ENCODE assay signal across 8 cellular contexts in the genomic region with DNA sequence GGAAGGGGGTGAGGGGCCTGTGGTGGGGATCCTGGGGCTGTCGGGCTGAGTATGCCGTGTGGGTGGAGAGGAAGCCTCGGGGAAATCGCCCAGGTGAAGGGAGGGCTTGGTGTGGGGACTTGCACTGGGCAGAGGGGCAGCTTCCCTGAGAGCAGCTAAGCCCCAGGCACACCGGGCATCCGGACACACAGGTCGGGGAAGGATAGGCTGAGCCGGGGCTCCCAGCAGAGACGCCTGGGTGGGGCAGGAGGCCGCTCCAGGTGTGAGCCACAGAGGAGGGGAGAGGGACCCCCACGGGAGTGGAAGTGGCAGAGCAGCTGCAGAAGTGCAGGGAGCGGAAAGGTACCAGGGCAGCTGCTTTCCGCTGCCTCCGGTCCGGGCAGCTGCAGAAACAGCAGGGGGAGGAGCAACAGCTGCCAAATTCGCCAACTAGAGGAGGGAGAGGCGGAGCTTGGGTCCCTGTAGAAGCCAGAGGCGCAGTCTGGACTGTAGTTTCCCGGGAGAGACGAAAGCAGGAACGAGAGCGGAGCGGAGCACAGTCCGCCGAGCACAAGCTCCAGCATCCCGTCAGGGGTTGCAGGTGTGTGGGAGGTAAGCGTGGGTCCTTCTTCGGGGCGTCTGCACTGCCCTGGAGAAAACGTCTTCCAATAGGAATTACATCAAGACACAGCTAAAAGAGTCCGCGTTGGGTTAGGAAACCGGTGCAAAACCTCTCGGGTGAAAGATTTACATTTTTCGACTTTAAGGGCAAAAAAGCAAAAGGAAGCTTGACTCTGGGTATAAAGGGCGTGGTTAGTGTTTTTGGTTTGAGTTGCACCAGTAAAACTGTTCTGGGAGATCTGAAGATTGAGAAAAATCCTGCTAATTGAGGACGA. TPM values are rescaled to one million over a fixed set of nuclear protein-coding genes. Genes with fewer than 3 reads are reported as not detected.
A peak's percentile ranks its signal among the peaks of the same experiment; 100 is the strongest.
DNase-seq lines count a peak whose midpoint lies in the region; ATAC-seq and TF ChIP-seq lines count a peak whose summit lies in the region.

A gene with protein sequence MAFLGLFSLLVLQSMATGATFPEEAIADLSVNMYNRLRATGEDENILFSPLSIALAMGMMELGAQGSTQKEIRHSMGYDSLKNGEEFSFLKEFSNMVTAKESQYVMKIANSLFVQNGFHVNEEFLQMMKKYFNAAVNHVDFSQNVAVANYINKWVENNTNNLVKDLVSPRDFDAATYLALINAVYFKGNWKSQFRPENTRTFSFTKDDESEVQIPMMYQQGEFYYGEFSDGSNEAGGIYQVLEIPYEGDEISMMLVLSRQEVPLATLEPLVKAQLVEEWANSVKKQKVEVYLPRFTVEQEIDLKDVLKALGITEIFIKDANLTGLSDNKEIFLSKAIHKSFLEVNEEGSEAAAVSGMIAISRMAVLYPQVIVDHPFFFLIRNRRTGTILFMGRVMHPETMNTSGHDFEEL (plus strand): TSS at position 489 of the 875 bp plus-strand sequence. CDS start 53,408 bp downstream, outside the sequence.

- H2AFZ ChIP-seq in PC-3 (ENCODE audit: low read length): peak within 1 kb of the TSS; percentile 99

- H3K27ac Mint-ChIP-seq in activated T-helper 1 cell treated with anti-CD3 and anti-CD28 coated beads, Interleukin-12 subunit alpha, Interleukin-12 subunit beta, Interleukin-2, Interleukin-4 antibody, amounts not matched to agents 30 ng/mL and 10 ng/mL and 1 ng/mL, durations not matched to agents 14 hours and 24 hours and 36 hours: no peak within 1 kb of the TSS
- no peak within 1 kb of the TSS for H3K27ac Mint-ChIP-seq in naive thymus-derived CD8-positive, alpha-beta T cell
- H3K27ac Mint-ChIP-seq in stimulated activated naive B cell treated with anti-CD40 and anti-IgM and Interleukin-4, amounts not matched to agents 10 μg/mL and 1 μg/mL and 100 μg/mL, for 72 hours: no peak within 1 kb of the TSS

- peak within 1 kb of the TSS; percentile 83 for H3K9ac ChIP-seq in PC-3 (ENCODE audit: low read length)

- TF ChIP-seq RAD21 in Ishikawa (IDR thresholded peaks at IDR 0.05; ENCODE audit: low read depth): no peak

- no TSS peak for BruUV-seq in PC-3 (replicated peaks; lab: Mats Ljungman, UMichigan)

- H3K9me2 ChIP-seq in PC-3 (replicated peaks; ENCODE audit: low read length): no peaks in the 10 kb centered on the region

- no peaks in the 10 kb centered on the region for H3K36me3 Mint-ChIP-seq in activated T-helper 1 cell treated with anti-CD3 and anti-CD28 coated beads, Interleukin-12 subunit alpha, Interleukin-12 subunit beta, Interleukin-2, Interleukin-4 antibody, amounts not matched to agents 30 ng/mL and 10 ng/mL and 1 ng/mL, durations not matched to agents 14 hours and 24 hours and 36 hours (ENCODE audit: low read depth)
- peaks cover 0 to 4% (median 0%) of the 10 kb centered on the region in 3 donors for H3K36me3 Mint-ChIP-seq in naive thymus-derived CD8-positive, alpha-beta T cell
- H3K36me3 Mint-ChIP-seq in stimulated activated naive B cell treated with anti-CD40 and anti-IgM and Interleukin-4, amounts not matched to agents 10 μg/mL and 1 μg/mL and 100 μg/mL, for 72 hours: peaks cover 0 to 3% of the 10 kb centered on the region in 2 donors

- peaks cover 5% of the 10 kb centered on the region for H3K4me1 Mint-ChIP-seq in activated T-helper 1 cell treated with anti-CD3 and anti-CD28 coated beads, Interleukin-12 subunit alpha, Interleukin-12 subunit beta, Interleukin-2, Interleukin-4 antibody, amounts not matched to agents 30 ng/mL and 10 ng/mL and 1 ng/mL, durations not matched to agents 14 hours and 24 hours and 36 hours (ENCODE audit: low read depth)
- peaks cover 7 to 38% (median 14%) of the 10 kb centered on the region in 4 donors for H3K4me1 Mint-ChIP-seq in naive thymus-derived CD8-positive, alpha-beta T cell
- H3K4me1 Mint-ChIP-seq in stimulated activated naive B cell treated with anti-CD40 and anti-IgM and Interleukin-4, amounts not matched to agents 10 μg/mL and 1 μg/mL and 100 μg/mL, for 72 hours: peaks cover 19 to 32% of the 10 kb centered on the region in 2 donors

- no peaks in the 10 kb centered on the region for H3K27me3 Mint-ChIP-seq in activated T-helper 1 cell treated with anti-CD3 and anti-CD28 coated beads, Interleukin-12 subunit alpha, Interleukin-12 subunit beta, Interleukin-2, Interleukin-4 antibody, amounts not matched to agents 30 ng/mL and 10 ng/mL and 1 ng/mL, durations not matched to agents 14 hours and 24 hours and 36 hours (ENCODE audit: insufficient read depth)
- H3K27me3 Mint-ChIP-seq in naive thymus-derived CD8-positive, alpha-beta T cell: no peaks in the 10 kb centered on the region
- no peaks in the 10 kb centered on the region for H3K27me3 Mint-ChIP-seq in stimulated activated naive B cell treated with anti-CD40 and anti-IgM and Interleukin-4, amounts not matched to agents 10 μg/mL and 1 μg/mL and 100 μg/mL, for 72 hours

- H3K9me3 ChIP-seq in PC-3 (ENCODE audit: low read length): no peaks in the 10 kb centered on the region

- peaks cover 41% of the 10 kb centered on the region for H3K79me2 ChIP-seq in PC-3 (ENCODE audit: low read length)

- no peaks in the 10 kb centered on the region for H3K36me3 ChIP-seq in PC-3 (ENCODE audit: low read depth, low read length)

- H3K9me3 Mint-ChIP-seq in activated T-helper 1 cell treated with anti-CD3 and anti-CD28 coated beads, Interleukin-12 subunit alpha, Interleukin-12 subunit beta, Interleukin-2, Interleukin-4 antibody, amounts not matched to agents 30 ng/mL and 10 ng/mL and 1 ng/mL, durations not matched to agents 14 hours and 24 hours and 36 hours: no peaks in the 10 kb centered on the region
- H3K9me3 Mint-ChIP-seq in naive thymus-derived CD8-positive, alpha-beta T cell: no peaks in the 10 kb centered on the region
- no peaks in the 10 kb centered on the region for H3K9me3 Mint-ChIP-seq in stimulated activated naive B cell treated with anti-CD40 and anti-IgM and Interleukin-4, amounts not matched to agents 10 μg/mL and 1 μg/mL and 100 μg/mL, for 72 hours

- TF ChIP-seq EP300 in Ishikawa (IDR thresholded peaks at IDR 0.05; ENCODE audit: borderline replicate concordance): peak; percentile 28; the same call in 1 of the 2 replicates

- no peak for TF ChIP-seq CTCF in PC-3 (conservative IDR thresholded peaks at IDR 0.05; ENCODE audit: low read depth, low read length)

- no peak within 1 kb of the TSS for H3K4me3 Mint-ChIP-seq in activated T-helper 1 cell treated with anti-CD3 and anti-CD28 coated beads, Interleukin-12 subunit alpha, Interleukin-12 subunit beta, Interleukin-2, Interleukin-4 antibody, amounts not matched to agents 30 ng/mL and 10 ng/mL and 1 ng/mL, durations not matched to agents 14 hours and 24 hours and 36 hours
- peak within 1 kb of the TSS in 2 of 10 donors; percentile 33 to 61 for H3K4me3 Mint-ChIP-seq in naive thymus-derived CD8-positive, alpha-beta T cell
- no peak within 1 kb of the TSS for H3K4me3 Mint-ChIP-seq in stimulated activated naive B cell treated with anti-CD40 and anti-IgM and Interleukin-4, amounts not matched to agents 10 μg/mL and 1 μg/mL and 100 μg/mL, for 72 hours

- no peaks in the 10 kb centered on the region for H3K27me3 ChIP-seq in PC-3 (ENCODE audit: low read length)

- H3K4me2 ChIP-seq in PC-3 (ENCODE audit: low read length): peak within 1 kb of the TSS; percentile 89

- H3F3A ChIP-seq in PC-3 (ENCODE audit: low read length, unreplicated experiment): no peaks in the 10 kb centered on the region

- ATAC-seq in GM21717 (IDR thresholded peaks at IDR 0.05; ENCODE audit: unreplicated experiment): peak; percentile 70
- ATAC-seq in PC-3: peak; percentile 73
- peak; percentile 31 to 52 for ATAC-seq in naive thymus-derived CD8-positive, alpha-beta T cell
- ATAC-seq in stimulated activated naive B cell treated with anti-CD40 and anti-IgM and Interleukin-4, amounts not matched to agents 10 μg/mL and 1 μg/mL and 100 μg/mL, for 72 hours (replicated peaks): peak; percentile 63 to 66

- DNase-seq in DMS79 (lab: John Stamatoyannopoulos, UW) (peak; percentile 75), PC-3 (peak; percentile 94), fibroblast of peridontal ligament (ENCODE audit: extremely low read depth) (peak; percentile 84)
- peak; percentile 78 for DNase-seq in activated T-helper 1 cell treated with anti-CD3 and anti-CD28 coated beads, Interleukin-12 subunit alpha, Interleukin-12 subunit beta, Interleukin-2, Interleukin-4 antibody, amounts not matched to agents 30 ng/mL and 10 ng/mL and 1 ng/mL, durations not matched to agents 14 hours and 24 hours and 36 hours (ENCODE audit: low spot score)
- peak in 7 of 10 donors; percentile 50 to 85 (median 69) for DNase-seq in naive thymus-derived CD8-positive, alpha-beta T cell
- peak; percentile 81 for DNase-seq in stimulated activated naive B cell treated with anti-CD40 and anti-IgM and Interleukin-4, amounts not matched to agents 10 μg/mL and 1 μg/mL and 100 μg/mL, for 72 hours

- peak within 1 kb of the TSS; percentile 78 for H3K27ac ChIP-seq in PC-3 (ENCODE audit: low read length)

- CTCF ChIA-PET in PC-3 (lab: Charles Lee): interaction anchor here (0.6 kb wide), 1 partner anchor 151 kb away, joined by 3 read pairs; no protein-coding TSS in a partner anchor

- peak within 1 kb of the TSS; percentile 87 for H3K4me3 ChIP-seq in PC-3 (ENCODE audit: low read length)

- peaks cover 27% of the 10 kb centered on the region for H4K20me1 ChIP-seq in PC-3 (ENCODE audit: low read length)

- intact Hi-C loops in PC-3 (cut with micrococcal nuclease): loop anchor here (1.0 to 10.0 kb wide), 3 partner anchors 75 to 359 kb away; partner anchors contain the start of gene GOLIM4
- intact Hi-C loops in activated T-helper 1 cell treated with anti-CD3 and anti-CD28 coated beads, Interleukin-12 subunit alpha, Interleukin-12 subunit beta, Interleukin-2, Interleukin-4 antibody, amounts not matched to agents 30 ng/mL and 10 ng/mL and 1 ng/mL, durations not matched to agents 14 hours and 24 hours and 36 hours (cut with micrococcal nuclease): loop anchor here (1.0 to 5.0 kb wide), 4 partner anchors 44 to 361 kb away; partner anchors contain the start of gene ZBBX

- POLR2A ChIA-PET in PC-3 (lab: Charles Lee; ENCODE audit: unreplicated experiment): no interaction called here
- POLR2A ChIA-PET in naive thymus-derived CD8-positive, alpha-beta T cell (lab: Charles Lee): interaction anchor here (1.2 to 1.5 kb wide), 2 partner anchors 14 to 20 kb away, joined by 8 to 10 read pairs; no protein-coding TSS in a partner anchor

- H3K4me1 ChIP-seq in PC-3 (ENCODE audit: insufficient read depth, low read length): peaks cover 31% of the 10 kb centered on the region

TF ChIP-seq in Ishikawa, 13 proteins besides CTCF, POLR2A, EP300 and RAD21 (continues in another document):
- TF ChIP-seq YY1 (IDR thresholded peaks at IDR 0.05; ENCODE audit: low read depth) (peak; percentile 49; the same call in 1 of the 2 replicates), TAF1 (IDR thresholded peaks at IDR 0.05; ENCODE audit: low read depth) (peak; percentile 75; the same call in 1 of the 2 replicates), TEAD4 (IDR thresholded peaks at IDR 0.05) (no peak; the same call in 1 of the 2 replicates)

RNA-seq across cellular contexts. Expression of the gene that starts here (rescaled TPM):
- total RNA-seq in PC-3 (2014; rRNA removed): 0.52 and 1.3 TPM in 2 replicates
- 0.70 and 0.71 TPM in 2 replicates for total RNA-seq in activated T-helper 1 cell treated with anti-CD3 and anti-CD28 coated beads, Interleukin-12 subunit alpha, Interleukin-12 subunit beta, Interleukin-2, Interleukin-4 antibody, amounts not matched to agents 30 ng/mL and 10 ng/mL and 1 ng/mL, durations not matched to agents 14 hours and 24 hours and 36 hours
- 1 to 10 TPM; 4.1 to 4.7 TPM for total RNA-seq in naive thymus-derived CD8-positive, alpha-beta T cell
- 10 to 100 TPM in 1 of 3 donors, 1 to 10 TPM in 2; 4.7 to 16.0 (median 7.1) TPM for polyA plus RNA-seq in naive thymus-derived CD8-positive, alpha-beta T cell

Comparison
In these comparisons a context has a peak if more than half of its experiments do, and no peak if none do; other contexts are left out.
1. Peak in every context shown above with its lines: DNase-seq, ATAC-seq, H3K4me3 ChIP-seq and H3K27ac ChIP-seq.
2. Peak in DNase-seq in activated T-helper 1 cell treated with anti-CD3 and anti-CD28 coated beads, Interleukin-12 subunit alpha, Interleukin-12 subunit beta, Interleukin-2, Interleukin-4 antibody, amounts not matched to agents 30 ng/mL and 10 ng/mL and 1 ng/mL, durations not matched to agents 14 hours and 24 hours and 36 hours; RNA of the gene not detected or under 1 TPM.